ENCODE assay signal across 34 cellular contexts in the genomic region with DNA sequence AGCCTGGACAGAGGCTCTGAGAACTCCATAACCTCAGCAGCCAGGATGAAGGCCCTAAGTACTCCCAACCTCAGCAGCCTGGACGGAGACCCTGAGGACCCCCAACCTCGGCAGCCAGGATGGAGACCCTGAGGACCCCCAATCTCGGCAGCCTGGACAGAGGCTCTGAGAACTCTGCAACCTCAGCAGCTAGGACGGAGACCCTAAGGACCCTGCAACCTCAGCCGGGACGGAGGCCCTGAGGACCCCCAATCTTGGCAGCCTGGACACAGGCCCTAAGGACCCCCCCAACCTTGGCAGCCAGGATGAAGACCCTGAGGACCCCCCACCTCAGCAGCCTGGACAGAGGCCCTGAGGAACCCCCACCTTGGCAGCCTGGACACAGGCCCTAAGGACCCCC.
"Had no signal": no experiment of that assay in that cellular context is flagged by ENCODE, and none has a peak within 500 bp of the region (broad histone marks: within the 10 kb centered on the region; RNA-seq: fewer than 3 reads in every experiment).

No MANE protein-coding gene starts in this region.

- H3K9ac ChIP-seq: KMS-11 had no signal

- H3K4me2 ChIP-seq: KMS-11 had no signal

- H3K27me3 ChIP-seq: MG63 had no signal

- H3K27ac ChIP-seq: KMS-11 had no signal

- DNase-seq: Karpas-422, Kasumi-1, KG1, MG63, MM.1S, MV-4-11, NCI-H1048, NCI-H1092, NCI-H1092 treated with DMSO at 0.1 percent for 48 hours, NCI-H1105, NCI-H1417, NCI-H1417 treated with DMSO at 0.1 percent for 48 hours, NCI-H1436, NCI-H1436 treated with DMSO at 0.1 percent for 48 hours, NCI-H146, NCI-H1694, NCI-H1694 treated with DMSO at 0.1 percent for 48 hours, NCI-H187, NCI-H187 treated with DMSO at 0.1 percent for 48 hours, NCI-H1930, NCI-H2029, NCI-H2029 treated with DMSO at 0.1 percent for 48 hours, NCI-H2081, NCI-H2081 treated with DMSO at 0.1 percent for 48 hours, NCI-H2107, NCI-H2171, NCI-H2171 treated with DMSO at 0.1 percent for 48 hours, NCI-H2227 treated with DMSO at 0.1 percent for 48 hours, NCI-H226, NCI-H345, NCI-H446, NCI-H446 treated with DMSO at 0.1 percent for 48 hours, NCI-H510A had no signal

- H3K4me3 ChIP-seq: MG63 had no signal

- H3K9me3 ChIP-seq: MG63 had no signal
